ENCODE assay signal across 29 cellular contexts in genomic region chr2:201362396-201362795, GRCh38. TPM values are rescaled to one million over a fixed set of nuclear protein-coding genes. Genes with fewer than 3 reads are reported as not detected.
DNase-seq lines count a peak whose midpoint lies in the region; ATAC-seq, FAIRE-seq and TF ChIP-seq lines count a peak whose summit lies in the region.
"Had no signal": no experiment of that assay in that cellular context is flagged by ENCODE, and none has a peak within 500 bp of the region (broad histone marks: within the 10 kb centered on the region; RNA-seq: fewer than 3 reads in every experiment).

No MANE protein-coding gene starts in this region.

- TF ChIP-seq CTCF in CD4-positive, alpha-beta T cell (IDR thresholded peaks at IDR 0.05) = no peak
- TF ChIP-seq CTCF in IMR-90 (conservative IDR thresholded peaks at IDR 0.05; ENCODE audit: low read depth, low read length) (no peak), astrocyte of the spinal cord (IDR thresholded peaks at IDR 0.05; ENCODE audit: low read depth, low read length) (no peak)

- no peak overlapping the region for H2AK9ac ChIP-seq in IMR-90 (replicated peaks; ENCODE audit: low read depth, low read length, poor library complexity)

- CTCF ChIA-PET in CD4-positive, alpha-beta T cell (lab: Charles Lee) = interaction anchor here (1.0 to 1.3 kb wide), 2 partner anchors 126 to 130 kb away, joined by 3 read pairs; no protein-coding TSS in a partner anchor
- CTCF ChIA-PET in IMR-90 (lab: Yijun Ruan, JAX) = no interaction called here

- no peak overlapping the region for H3K4me2 ChIP-seq in IMR-90 (ENCODE audit: low read depth, low read length)

- BruUV-seq in IMR-90 (replicated peaks; lab: Mats Ljungman, UMichigan) = no TSS peak

- peaks cover 10% of the 10 kb centered on the region for H3K36me3 ChIP-seq in IMR-90 (ENCODE audit: control insufficient read depth, insufficient read depth, low read length)
- H3K36me3 ChIP-seq: BE2C, ovary had no signal

- no peak overlapping the region for H3K18ac ChIP-seq in IMR-90 (ENCODE audit: low read depth, low read length)

- no peak overlapping the region for H3K9ac ChIP-seq in IMR-90 (ENCODE audit: low read depth, low read length)

- dilution Hi-C loops in IMR-90 (cut with HindIII; ENCODE audit: low sequenced_read_pairs, unreplicated experiment) = no loop called here

- intact Hi-C loops in CD4-positive, alpha-beta T cell (cut with DNase I, micrococcal nuclease) = loop anchor here (2.0 to 10.0 kb wide), 4 partner anchors 85 to 816 kb away; partner anchors contain the start of gene CASP10 (in 1 of the 2)
- intact Hi-C loops in IMR-90 (cut with micrococcal nuclease) = no loop called here

- H3K4me3 ChIP-seq in IMR-90 (ENCODE audit: insufficient read depth, low read depth, low read length) = no peak overlapping the region
- no peak overlapping the region for H3K4me3 ChIP-seq in astrocyte of the spinal cord (ENCODE audit: low read depth, low read length)
- H3K4me3 ChIP-seq: dorsolateral prefrontal cortex, GM12878, heart left ventricle, ovary, SK-N-MC had no signal

- no peak overlapping the region for H3K27ac ChIP-seq in CD4-positive, alpha-beta T cell (ENCODE audit: low read depth, low read length)
- no peak overlapping the region for H3K27ac ChIP-seq in IMR-90 (ENCODE audit: insufficient read depth, low read length)
- H3K27ac ChIP-seq: dorsolateral prefrontal cortex, heart left ventricle, ovary, RWPE1, SK-N-MC had no signal

- no peak overlapping the region for H2BK15ac ChIP-seq in IMR-90 (ENCODE audit: low read depth, low read length)

- in situ Hi-C loops in IMR-90 (cut with MboI; ENCODE audit: low sequenced_read_pairs) = loop anchor here (5.0 kb wide), 1 partner anchor 115 kb away; no protein-coding TSS in a partner anchor
- in situ Hi-C loops in astrocyte of the spinal cord (cut with HindIII; ENCODE audit: low sequenced_read_pairs) = no loop called here

- no peak overlapping the region for H4K8ac ChIP-seq in IMR-90 (ENCODE audit: low read depth in 2 of 2, low read length in 2 of 2)

- WGBS in IMR-90 (ENCODE audit: extremely low coverage in 2 of 2, insufficient read length in 1 of 2), 2 experiments = 100% methylated on average over 2 of the region's 2 CpGs; no CpG with 5 or more reads in 1 of the 2 experiments

- H3K4ac ChIP-seq in IMR-90 (ENCODE audit: low read depth, low read length) = no peak overlapping the region

- H3K56ac ChIP-seq in IMR-90 (ENCODE audit: extremely low read depth, insufficient read depth, low read length) = no peak overlapping the region

- no peak overlapping the region for H2BK120ac ChIP-seq in IMR-90 (ENCODE audit: low read depth, low read length)

- no peak overlapping the region for H2AFZ ChIP-seq in IMR-90 (replicated peaks; ENCODE audit: low read length, poor library complexity)

- DNase-seq in CD4-positive, alpha-beta T cell = no peak
- DNase-seq in IMR-90 (peak; percentile 25), astrocyte of the spinal cord (ENCODE audit: low read depth, low spot score) (peak; percentile 19), iris pigment epithelial cell (ENCODE audit: low read depth) (peak; percentile 28), HuH-7.5 (ENCODE audit: low spot score) (no peak), urothelium cell line (ENCODE audit: low spot score) (no peak), MV-4-11 (lab: John Stamatoyannopoulos, UW) (no peak)
- DNase-seq: activated CD8-positive, alpha-beta T cell treated with anti-CD3 and anti-CD28 coated beads for 36 hours; aorta; BE2C; cerebellar nuclear complex; dorsolateral prefrontal cortex; heart left ventricle; kidney glomerular epithelial cell; NCI-H146; NCI-H2107; NCI-H446 treated with DMSO at 0.1 percent for 48 hours; NCI-H82; ovary; trophoblast cell had no signal

- peak overlapping the region; percentile 60 for H3K27ac Mint-ChIP-seq in CD4-positive, alpha-beta T cell
- H3K27ac Mint-ChIP-seq: activated CD8-positive, alpha-beta T cell treated with anti-CD3 and anti-CD28 coated beads for 36 hours; activated naive CD8-positive, alpha-beta T cell; nephron; T-helper 1 cell treated with Interleukin-12 subunit alpha and Interleukin-12 subunit beta and Interleukin-4 antibody, amounts not matched to agents 30 μg/mL and 1 μg/mL, for 36 hours had no signal

- no peak overlapping the region for H3K23ac ChIP-seq in IMR-90 (ENCODE audit: low read depth, low read length)

- H3K9me3 Mint-ChIP-seq in CD4-positive, alpha-beta T cell = peaks cover 2% of the 10 kb centered on the region

- no peak for TF ChIP-seq POLR2A in IMR-90 (IDR thresholded peaks at IDR 0.05; ENCODE audit: low read depth, low read length)

- POLR2A ChIA-PET in CD4-positive, alpha-beta T cell (lab: Charles Lee) = interaction anchor here (1.0 to 1.2 kb wide), 3 partner anchors 119 to 130 kb away, joined by 3 to 5 read pairs (median 4); no protein-coding TSS in a partner anchor
- POLR2A ChIA-PET in IMR-90 (lab: Charles Lee; ENCODE audit: unreplicated experiment) = no interaction called here

- no peak overlapping the region for H2BK5ac ChIP-seq in IMR-90 (ENCODE audit: low read depth, low read length, poor library complexity, severe bottlenecking)

- peaks cover 49% of the 10 kb centered on the region for H3K36me3 Mint-ChIP-seq in CD4-positive, alpha-beta T cell (ENCODE audit: low read depth)

- FAIRE-seq in urothelium cell line (lab: Jason Lieb, UNC) = no peak
- FAIRE-seq: GM12878, TTC549 had no signal

- no peaks in the 10 kb centered on the region for H3K27me3 Mint-ChIP-seq in CD4-positive, alpha-beta T cell
- H3K27me3 Mint-ChIP-seq: activated CD8-positive, alpha-beta T cell treated with anti-CD3 and anti-CD28 coated beads for 36 hours; activated naive CD8-positive, alpha-beta T cell had no signal

- no peak overlapping the region for H4K91ac ChIP-seq in IMR-90 (ENCODE audit: insufficient read depth, low read depth, low read length)

- no peak for ATAC-seq in CD4-positive, alpha-beta T cell (ENCODE audit: poor library complexity)
- ATAC-seq in IMR-90 (ENCODE audit: low read depth) (no peak), HG02970 (IDR thresholded peaks at IDR 0.05; ENCODE audit: low FRiP score, unreplicated experiment) (no peak)
- ATAC-seq: activated CD4-positive, CD25-positive, alpha-beta regulatory T cell treated with anti-CD3 and anti-CD28 coated beads, Interleukin-2, amount 50 U/mL, for 24 hours; activated CD8-positive, alpha-beta T cell treated with anti-CD3 and anti-CD28 coated beads for 36 hours; GM12878 had no signal

- H3K14ac ChIP-seq in IMR-90 (replicated peaks; ENCODE audit: low read depth, low read length) = no peak overlapping the region

- peaks cover 4% of the 10 kb centered on the region; the same call in 1 of the 2 replicates for H3K4me1 ChIP-seq in IMR-90 (ENCODE audit: control insufficient read depth, insufficient read depth, low read length)
- H3K4me1 ChIP-seq: BE2C had no signal

- no peak overlapping the region for H4K5ac ChIP-seq in IMR-90 (ENCODE audit: low read depth, low read length)

- peaks cover 8% of the 10 kb centered on the region for H3K9me3 ChIP-seq in CD4-positive, alpha-beta T cell (ENCODE audit: control insufficient read depth, low read length)
- peaks cover 5% of the 10 kb centered on the region for H3K9me3 ChIP-seq in IMR-90 (ENCODE audit: control insufficient read depth, insufficient read depth, low read length)
- H3K9me3 ChIP-seq: BE2C, ovary had no signal

- H3K4me1 Mint-ChIP-seq in CD4-positive, alpha-beta T cell (ENCODE audit: low read depth) = peaks cover 36% of the 10 kb centered on the region
- H3K4me1 Mint-ChIP-seq: nephron had no signal

- no peak for TF ChIP-seq RAD21 in IMR-90 (IDR thresholded peaks at IDR 0.05; ENCODE audit: low read length)

- no peak overlapping the region for H3K4me3 Mint-ChIP-seq in CD4-positive, alpha-beta T cell
- H3K4me3 Mint-ChIP-seq: activated CD8-positive, alpha-beta T cell treated with anti-CD3 and anti-CD28 coated beads for 36 hours; activated naive CD8-positive, alpha-beta T cell; nephron; T-helper 1 cell treated with Interleukin-12 subunit alpha and Interleukin-12 subunit beta and Interleukin-4 antibody, amounts not matched to agents 30 μg/mL and 1 μg/mL, for 36 hours had no signal

- no peaks in the 10 kb centered on the region for H3K27me3 ChIP-seq in CD4-positive, alpha-beta T cell (ENCODE audit: control insufficient read depth, insufficient read depth, low read length)
- H3K27me3 ChIP-seq in IMR-90 (ENCODE audit: control insufficient read depth, insufficient read depth, low read length) = no peaks in the 10 kb centered on the region
- H3K27me3 ChIP-seq: BE2C, dorsolateral prefrontal cortex, heart left ventricle, ovary had no signal

- H3K79me1 ChIP-seq in IMR-90 (ENCODE audit: low read depth in 1 of 2, low read length in 2 of 2) = no peaks in the 10 kb centered on the region; a peak in 1 of 4 replicates

- no peak overlapping the region for H2AK5ac ChIP-seq in IMR-90 (ENCODE audit: low read depth, low read length)

- H3K9me1 ChIP-seq in IMR-90 (ENCODE audit: insufficient read depth, low read length) = no peaks in the 10 kb centered on the region; the same call in 1 of the 2 replicates

- no peak overlapping the region for H2BK20ac ChIP-seq in IMR-90 (ENCODE audit: low read depth, low read length)

- H4K20me1 ChIP-seq in IMR-90 (ENCODE audit: insufficient read depth, low read length) = no peaks in the 10 kb centered on the region

TF ChIP-seq in IMR-90, 13 proteins besides CTCF, POLR2A, EP300 and RAD21 (continues in another document):
- no peak for TF ChIP-seq CEBPB (IDR thresholded peaks at IDR 0.05; ENCODE audit: low read depth, low read length)
- TF ChIP-seq, protein P1, sequence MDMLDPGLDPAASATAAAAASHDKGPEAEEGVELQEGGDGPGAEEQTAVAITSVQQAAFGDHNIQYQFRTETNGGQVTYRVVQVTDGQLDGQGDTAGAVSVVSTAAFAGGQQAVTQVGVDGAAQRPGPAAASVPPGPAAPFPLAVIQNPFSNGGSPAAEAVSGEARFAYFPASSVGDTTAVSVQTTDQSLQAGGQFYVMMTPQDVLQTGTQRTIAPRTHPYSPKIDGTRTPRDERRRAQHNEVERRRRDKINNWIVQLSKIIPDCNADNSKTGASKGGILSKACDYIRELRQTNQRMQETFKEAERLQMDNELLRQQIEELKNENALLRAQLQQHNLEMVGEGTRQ (IDR thresholded peaks at IDR 0.05; ENCODE audit: low read depth, low read length) = no peak
- no peak for TF ChIP-seq MAZ (IDR thresholded peaks at IDR 0.05; ENCODE audit: borderline replicate concordance, low read depth, low read length)
- TF ChIP-seq FOS (IDR thresholded peaks at IDR 0.05; ENCODE audit: low read depth, low read length) = no peak
- TF ChIP-seq SMC3 (IDR thresholded peaks at IDR 0.05; ENCODE audit: low read depth, low read length) = no peak
- no peak for TF ChIP-seq RCOR1 (IDR thresholded peaks at IDR 0.05; ENCODE audit: insufficient replicate concordance, low read length)
- no peak for TF ChIP-seq RFX5 (IDR thresholded peaks at IDR 0.05; ENCODE audit: low read depth, low read length)
- no peak for TF ChIP-seq BHLHE40 (IDR thresholded peaks at IDR 0.05; ENCODE audit: low read depth, low read length)
- no peak for TF ChIP-seq MAFK (IDR thresholded peaks at IDR 0.05; ENCODE audit: low read depth, low read length)

RNA-seq across cellular contexts. Expression of gene FLACC1, which starts 5.3 kb away (rescaled TPM):
- 1 to 10 TPM; 4.5 to 4.8 TPM for total RNA-seq in CD4-positive, alpha-beta T cell
- total RNA-seq in IMR-90 (2012; rRNA removed) = 0.54 and 0.56 TPM in 2 replicates
- 0.11 and 0.32 TPM in 2 replicates for polyA plus RNA-seq in IMR-90 (2012; rRNA removed)
- not detected in 2 replicates for polyA plus RNA-seq in IMR-90 (2012; cell fraction: cytosol; rRNA removed)
- polyA plus RNA-seq in IMR-90 (2012; cell fraction: nucleus; rRNA removed; ENCODE audit: low replicate concordance) = 0.03 and 1.1 TPM in 2 replicates

Comparison
In these comparisons a context has a peak if more than half of its experiments do, and no peak if none do; other contexts are left out.
1. DNase-seq: peak in IMR-90 (single experiment), astrocyte of the spinal cord (single experiment) and iris pigment epithelial cell (single experiment); none in CD4-positive, alpha-beta T cell (0 of 10), HuH-7.5 (single experiment), urothelium cell line (single experiment) and MV-4-11 (single experiment).